ENCODE assay signal across 11 cellular contexts in the genomic region with DNA sequence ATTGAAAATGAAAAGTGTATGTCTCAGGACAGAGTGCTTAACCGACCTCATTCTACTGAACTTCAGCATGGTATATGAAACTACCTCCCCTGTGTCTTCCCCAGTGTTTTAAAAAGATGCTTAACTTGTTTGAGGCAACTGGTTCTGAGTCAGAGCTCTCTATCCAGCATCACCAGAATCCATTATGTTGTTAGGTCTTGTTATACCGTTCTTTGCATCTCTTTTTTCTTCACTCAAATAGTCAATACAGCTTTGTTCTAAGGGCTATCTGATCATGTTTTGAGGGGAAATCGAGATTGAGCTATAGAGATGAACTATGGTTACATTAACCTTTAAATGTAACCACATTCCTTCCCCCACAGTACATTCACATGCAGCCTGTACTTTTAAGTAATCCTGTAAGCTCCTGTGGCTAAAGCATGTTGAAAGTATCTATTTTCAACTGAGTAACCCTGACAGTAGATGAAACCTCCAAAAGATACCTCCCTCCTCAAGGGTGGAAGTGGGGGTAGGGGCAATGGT.
DNase-seq lines count a peak whose midpoint lies in the region; ATAC-seq, FAIRE-seq and TF ChIP-seq lines count a peak whose summit lies in the region.
"Had no signal": no experiment of that assay in that cellular context is flagged by ENCODE, and none has a peak within 500 bp of the region (broad histone marks: within the 10 kb centered on the region; RNA-seq: fewer than 3 reads in every experiment).

No MANE protein-coding gene starts in this region.

- H3K27ac Mint-ChIP-seq in activated CD4-positive, alpha-beta memory T cell treated with anti-CD3 and anti-CD28 coated beads for 36 hours: peak overlapping the region; percentile 85
- no peak overlapping the region for H3K27ac Mint-ChIP-seq in mesothelial cell of epicardium

- 66% methylated on average over 3 of the region's 3 CpGs for WGBS in A549 (ENCODE audit: missing lambda C conversion rate)

- POLR2A ChIA-PET in A549 (lab: Yijun Ruan, JAX): interaction anchor here (0.9 kb wide), 1 partner anchor 8 kb away, joined by 3 read pairs; no protein-coding TSS in a partner anchor
- POLR2A ChIA-PET in activated CD4-positive, alpha-beta memory T cell treated with anti-CD3 and anti-CD28 coated beads for 36 hours (lab: Charles Lee): interaction anchor here (0.5 kb wide), 1 partner anchor 58 kb away, joined by 3 read pairs; no protein-coding TSS in a partner anchor

- H3K4me2 ChIP-seq in A549: peak overlapping the region; percentile 38

- no peaks in the 10 kb centered on the region for H3K9me3 Mint-ChIP-seq in activated CD4-positive, alpha-beta memory T cell treated with anti-CD3 and anti-CD28 coated beads for 36 hours
- no peaks in the 10 kb centered on the region for H3K9me3 Mint-ChIP-seq in mesothelial cell of epicardium
- H3K9me3 Mint-ChIP-seq: CD14-positive monocyte had no signal

- TF ChIP-seq CTCF in A549 (IDR thresholded peaks at IDR 0.05): no peak
- no peak for TF ChIP-seq CTCF in BE2C (IDR thresholded peaks at IDR 0.05; ENCODE audit: low read depth, low read length)
- TF ChIP-seq CTCF in mesothelial cell of epicardium (IDR thresholded peaks at IDR 0.05; ENCODE audit: unreplicated experiment): no peak

- FAIRE-seq in A549 (lab: Jason Lieb, UNC): peak; percentile 90

- no peak for ATAC-seq in A549
- ATAC-seq in GM19328 (IDR thresholded peaks at IDR 0.05; ENCODE audit: unreplicated experiment): peak; percentile 44
- ATAC-seq in HG03025 (IDR thresholded peaks at IDR 0.05; ENCODE audit: low FRiP score, unreplicated experiment): peak; percentile 45

- H3K36me3 Mint-ChIP-seq in activated CD4-positive, alpha-beta memory T cell treated with anti-CD3 and anti-CD28 coated beads for 36 hours: no peaks in the 10 kb centered on the region
- no peaks in the 10 kb centered on the region for H3K36me3 Mint-ChIP-seq in mesothelial cell of epicardium

- intact Hi-C loops in activated CD4-positive, alpha-beta memory T cell treated with anti-CD3 and anti-CD28 coated beads for 36 hours (cut with micrococcal nuclease): loop anchor here (2.0 to 5.0 kb wide), 3 partner anchors 187 to 711 kb away; no protein-coding TSS in a partner anchor

- no peak for DNase-seq in A549 (ENCODE audit: low read depth in 1 of 2, low spot score in 1 of 2)
- DNase-seq in activated CD4-positive, alpha-beta memory T cell treated with anti-CD3 and anti-CD28 coated beads for 36 hours: peak; percentile 20
- no peak for DNase-seq in iPS-NIHi11 (ENCODE audit: low spot score)
- DNase-seq in BE2C: no peak
- no peak for DNase-seq in NCI-H1417 treated with DMSO at 0.1 percent for 48 hours (lab: John Stamatoyannopoulos, UW)
- DNase-seq in mesothelial cell of epicardium (ENCODE audit: low spot score in 2 of 2, unreplicated experiment in 2 of 2): no peak

- no peaks in the 10 kb centered on the region for H3K36me3 ChIP-seq in BE2C
- H3K36me3 ChIP-seq: SJCRH30 had no signal

- no peak for TF ChIP-seq POLR2A in A549 (IDR thresholded peaks at IDR 0.05; ENCODE audit: low read length)

- no peak for TF ChIP-seq EP300 in A549 (IDR thresholded peaks at IDR 0.05)

- no peaks in the 10 kb centered on the region for H3K27me3 ChIP-seq in BE2C
- H3K27me3 ChIP-seq: SJCRH30 had no signal

- H3K9me3 ChIP-seq in A549: no peaks in the 10 kb centered on the region
- H3K9me3 ChIP-seq in BE2C: no peaks in the 10 kb centered on the region
- H3K9me3 ChIP-seq: SJCRH30 had no signal

- peak overlapping the region; percentile 72 to 79 for H3K27ac ChIP-seq in A549
- H3K27ac ChIP-seq: SJCRH30 had no signal

- H3K4me3 Mint-ChIP-seq in activated CD4-positive, alpha-beta memory T cell treated with anti-CD3 and anti-CD28 coated beads for 36 hours: peak overlapping the region; percentile 10
- no peak overlapping the region for H3K4me3 Mint-ChIP-seq in mesothelial cell of epicardium
- H3K4me3 Mint-ChIP-seq: CD14-positive monocyte had no signal

- H3K4me1 ChIP-seq in A549 (peaks cover 62% of the 10 kb centered on the region), BE2C (no peaks in the 10 kb centered on the region)
- H3K4me1 ChIP-seq: SJCRH30 had no signal

- no peaks in the 10 kb centered on the region for H3K27me3 Mint-ChIP-seq in activated CD4-positive, alpha-beta memory T cell treated with anti-CD3 and anti-CD28 coated beads for 36 hours
- H3K27me3 Mint-ChIP-seq in mesothelial cell of epicardium (ENCODE audit: low read depth): no peaks in the 10 kb centered on the region

- peaks cover 45% of the 10 kb centered on the region for H3K4me1 Mint-ChIP-seq in activated CD4-positive, alpha-beta memory T cell treated with anti-CD3 and anti-CD28 coated beads for 36 hours (ENCODE audit: low read depth)
- peaks cover 12% of the 10 kb centered on the region for H3K4me1 Mint-ChIP-seq in mesothelial cell of epicardium
- H3K4me1 Mint-ChIP-seq: CD14-positive monocyte had no signal

- no peak for TF ChIP-seq RAD21 in A549 (conservative IDR thresholded peaks at IDR 0.05 in 1 of 2, IDR thresholded peaks at IDR 0.05 in 1 of 2)

- CTCF ChIA-PET in A549 (lab: Yijun Ruan, JAX): no interaction called here
- CTCF ChIA-PET in activated CD4-positive, alpha-beta memory T cell treated with anti-CD3 and anti-CD28 coated beads for 36 hours (lab: Charles Lee): no interaction called here

- H3K4me3 ChIP-seq in A549 (no peak overlapping the region), BE2C (ENCODE audit: low read depth, low read length) (no peak overlapping the region)
- H3K4me3 ChIP-seq: lung, SJCRH30 had no signal

TF ChIP-seq in A549, 52 proteins besides CTCF, POLR2A, EP300 and RAD21:
- TF ChIP-seq RCOR1 (IDR thresholded peaks at IDR 0.05; ENCODE audit: low read depth, low read length) (no peak), ZNF302 (CRISPR knock-in tag; IDR thresholded peaks at IDR 0.05) (no peak), JUNB (IDR thresholded peaks at IDR 0.05) (no peak), CBX8 (IDR thresholded peaks at IDR 0.05) (no peak), SREBF2 (IDR thresholded peaks at IDR 0.05) (no peak), KDM5A (IDR thresholded peaks at IDR 0.05) (no peak), HOXB5 (CRISPR knock-in tag; IDR thresholded peaks at IDR 0.05) (no peak), NFE2L2 (conservative IDR thresholded peaks at IDR 0.05; ENCODE audit: low read length) (no peak), HOXA7 (CRISPR knock-in tag; IDR thresholded peaks at IDR 0.05) (no peak), CHD2 (IDR thresholded peaks at IDR 0.05; ENCODE audit: low read length, partially characterized antibody) (no peak), HEYL (CRISPR knock-in tag; IDR thresholded peaks at IDR 0.05) (no peak), ESRRA (IDR thresholded peaks at IDR 0.05; ENCODE audit: borderline replicate concordance, low read length) (no peak), MAFK (IDR thresholded peaks at IDR 0.05; ENCODE audit: partially characterized antibody) (no peak), RFX5 (IDR thresholded peaks at IDR 0.05) (no peak), CHD4 (IDR thresholded peaks at IDR 0.05; ENCODE audit: borderline replicate concordance) (no peak), GATA3 (IDR thresholded peaks at IDR 0.05; ENCODE audit: borderline replicate concordance) (no peak)
- TF ChIP-seq, protein P1, sequence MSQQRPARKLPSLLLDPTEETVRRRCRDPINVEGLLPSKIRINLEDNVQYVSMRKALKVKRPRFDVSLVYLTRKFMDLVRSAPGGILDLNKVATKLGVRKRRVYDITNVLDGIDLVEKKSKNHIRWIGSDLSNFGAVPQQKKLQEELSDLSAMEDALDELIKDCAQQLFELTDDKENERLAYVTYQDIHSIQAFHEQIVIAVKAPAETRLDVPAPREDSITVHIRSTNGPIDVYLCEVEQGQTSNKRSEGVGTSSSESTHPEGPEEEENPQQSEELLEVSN (IDR thresholded peaks at IDR 0.05; ENCODE audit: borderline replicate concordance, low read depth): no peak
- TF ChIP-seq, protein P2, sequence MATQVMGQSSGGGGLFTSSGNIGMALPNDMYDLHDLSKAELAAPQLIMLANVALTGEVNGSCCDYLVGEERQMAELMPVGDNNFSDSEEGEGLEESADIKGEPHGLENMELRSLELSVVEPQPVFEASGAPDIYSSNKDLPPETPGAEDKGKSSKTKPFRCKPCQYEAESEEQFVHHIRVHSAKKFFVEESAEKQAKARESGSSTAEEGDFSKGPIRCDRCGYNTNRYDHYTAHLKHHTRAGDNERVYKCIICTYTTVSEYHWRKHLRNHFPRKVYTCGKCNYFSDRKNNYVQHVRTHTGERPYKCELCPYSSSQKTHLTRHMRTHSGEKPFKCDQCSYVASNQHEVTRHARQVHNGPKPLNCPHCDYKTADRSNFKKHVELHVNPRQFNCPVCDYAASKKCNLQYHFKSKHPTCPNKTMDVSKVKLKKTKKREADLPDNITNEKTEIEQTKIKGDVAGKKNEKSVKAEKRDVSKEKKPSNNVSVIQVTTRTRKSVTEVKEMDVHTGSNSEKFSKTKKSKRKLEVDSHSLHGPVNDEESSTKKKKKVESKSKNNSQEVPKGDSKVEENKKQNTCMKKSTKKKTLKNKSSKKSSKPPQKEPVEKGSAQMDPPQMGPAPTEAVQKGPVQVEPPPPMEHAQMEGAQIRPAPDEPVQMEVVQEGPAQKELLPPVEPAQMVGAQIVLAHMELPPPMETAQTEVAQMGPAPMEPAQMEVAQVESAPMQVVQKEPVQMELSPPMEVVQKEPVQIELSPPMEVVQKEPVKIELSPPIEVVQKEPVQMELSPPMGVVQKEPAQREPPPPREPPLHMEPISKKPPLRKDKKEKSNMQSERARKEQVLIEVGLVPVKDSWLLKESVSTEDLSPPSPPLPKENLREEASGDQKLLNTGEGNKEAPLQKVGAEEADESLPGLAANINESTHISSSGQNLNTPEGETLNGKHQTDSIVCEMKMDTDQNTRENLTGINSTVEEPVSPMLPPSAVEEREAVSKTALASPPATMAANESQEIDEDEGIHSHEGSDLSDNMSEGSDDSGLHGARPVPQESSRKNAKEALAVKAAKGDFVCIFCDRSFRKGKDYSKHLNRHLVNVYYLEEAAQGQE (IDR thresholded peaks at IDR 0.05): no peak
- TF ChIP-seq, protein P3, sequence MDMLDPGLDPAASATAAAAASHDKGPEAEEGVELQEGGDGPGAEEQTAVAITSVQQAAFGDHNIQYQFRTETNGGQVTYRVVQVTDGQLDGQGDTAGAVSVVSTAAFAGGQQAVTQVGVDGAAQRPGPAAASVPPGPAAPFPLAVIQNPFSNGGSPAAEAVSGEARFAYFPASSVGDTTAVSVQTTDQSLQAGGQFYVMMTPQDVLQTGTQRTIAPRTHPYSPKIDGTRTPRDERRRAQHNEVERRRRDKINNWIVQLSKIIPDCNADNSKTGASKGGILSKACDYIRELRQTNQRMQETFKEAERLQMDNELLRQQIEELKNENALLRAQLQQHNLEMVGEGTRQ (IDR thresholded peaks at IDR 0.05): no peak
- TF ChIP-seq, protein P4, sequence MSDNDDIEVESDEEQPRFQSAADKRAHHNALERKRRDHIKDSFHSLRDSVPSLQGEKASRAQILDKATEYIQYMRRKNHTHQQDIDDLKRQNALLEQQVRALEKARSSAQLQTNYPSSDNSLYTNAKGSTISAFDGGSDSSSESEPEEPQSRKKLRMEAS (IDR thresholded peaks at IDR 0.05): no peak

Comparison
In these comparisons a context has a peak if more than half of its experiments do, and no peak if none do; other contexts are left out.
1. ATAC-seq: peak in GM19328 (single experiment) and HG03025 (single experiment); none in A549 (0 of 2).